In genomic region chr4:48375651-48376291, GRCh38 we compare ENCODE assay signal across 8 cellular contexts. TPM values are rescaled to one million over a fixed set of nuclear protein-coding genes. Genes with fewer than 3 reads are reported as not detected.
DNase-seq lines count a peak whose midpoint lies in the region; ATAC-seq and TF ChIP-seq lines count a peak whose summit lies in the region.

No MANE protein-coding gene starts in this region.

- peak; percentile 87 for ATAC-seq in SK-N-SH treated with all-trans-retinoic acid at 6 μM for 48 hours
- no peak for ATAC-seq in GM21786 (IDR thresholded peaks at IDR 0.05; ENCODE audit: unreplicated experiment)
- ATAC-seq in GM18505 (IDR thresholded peaks at IDR 0.05; ENCODE audit: unreplicated experiment) = no peak

- no peaks in the 10 kb centered on the region for H3K27me3 Mint-ChIP-seq in immature natural killer cell (ENCODE audit: low read depth in 3 of 3)

- DNase-seq in HS-5 (ENCODE audit: low read depth) = peak; percentile 72
- no peak for DNase-seq in immature natural killer cell
- DNase-seq in posterior cingulate gyrus = no peak
- no peak for DNase-seq in NCI-H524 (lab: John Stamatoyannopoulos, UW)

- H3K4me3 Mint-ChIP-seq in immature natural killer cell = no peak overlapping the region

- TF ChIP-seq POLR2A in GM18505 (IDR thresholded peaks at IDR 0.05; ENCODE audit: borderline replicate concordance, extremely low read depth, insufficient read depth, insufficient read length) = no peak

- H3K27ac ChIP-seq in 22Rv1 = peak overlapping the region; percentile 90

- H3K36me3 Mint-ChIP-seq in immature natural killer cell = no peaks in the 10 kb centered on the region

- intact Hi-C loops in posterior cingulate gyrus (cut with DNase I) = no loop called here

- H3K4me1 Mint-ChIP-seq in immature natural killer cell = peaks cover 34 to 63% of the 10 kb centered on the region in 2 donors

- TF ChIP-seq CTCF in 22Rv1 (IDR thresholded peaks at IDR 0.05) = no peak

- H3K27ac Mint-ChIP-seq in immature natural killer cell = peak overlapping the region in 4 of 6 donors; percentile 18 to 54 (median 29)

- no peaks in the 10 kb centered on the region for H3K9me3 Mint-ChIP-seq in immature natural killer cell

TF ChIP-seq in SK-N-SH treated with all-trans-retinoic acid at 6 μM for 48 hours, 23 proteins besides CTCF, POLR2A, EP300 and RAD21:
- TF ChIP-seq CSRNP3 (CRISPR knock-in tag; IDR thresholded peaks at IDR 0.05) (no peak), PPARA (CRISPR knock-in tag; IDR thresholded peaks at IDR 0.05; ENCODE audit: borderline replicate concordance) (no peak), POU6F1 (CRISPR knock-in tag; IDR thresholded peaks at IDR 0.05; ENCODE audit: borderline replicate concordance, low read depth) (no peak), OSR1 (CRISPR knock-in tag; IDR thresholded peaks at IDR 0.05) (no peak), ZNF8 (CRISPR knock-in tag; IDR thresholded peaks at IDR 0.05) (no peak), ISL1 (CRISPR knock-in tag; IDR thresholded peaks at IDR 0.05) (no peak), PATZ1 (CRISPR knock-in tag; IDR thresholded peaks at IDR 0.05; ENCODE audit: borderline replicate concordance) (no peak), TCF4 (CRISPR knock-in tag; IDR thresholded peaks at IDR 0.05; ENCODE audit: borderline replicate concordance) (no peak), CREB5 (CRISPR knock-in tag; IDR thresholded peaks at IDR 0.05; ENCODE audit: low read depth) (no peak), ZC3H10 (CRISPR knock-in tag; IDR thresholded peaks at IDR 0.05) (no peak), ESRRG (CRISPR knock-in tag; IDR thresholded peaks at IDR 0.05) (no peak), ZNF565 (CRISPR knock-in tag; conservative IDR thresholded peaks at IDR 0.05; ENCODE audit: low read depth) (no peak), BACH2 (CRISPR knock-in tag; IDR thresholded peaks at IDR 0.05; ENCODE audit: borderline replicate concordance) (no peak), ZNF70 (CRISPR knock-in tag; IDR thresholded peaks at IDR 0.05) (no peak), ZFP30 (CRISPR knock-in tag; IDR thresholded peaks at IDR 0.05) (no peak)
- TF ChIP-seq, protein P1, sequence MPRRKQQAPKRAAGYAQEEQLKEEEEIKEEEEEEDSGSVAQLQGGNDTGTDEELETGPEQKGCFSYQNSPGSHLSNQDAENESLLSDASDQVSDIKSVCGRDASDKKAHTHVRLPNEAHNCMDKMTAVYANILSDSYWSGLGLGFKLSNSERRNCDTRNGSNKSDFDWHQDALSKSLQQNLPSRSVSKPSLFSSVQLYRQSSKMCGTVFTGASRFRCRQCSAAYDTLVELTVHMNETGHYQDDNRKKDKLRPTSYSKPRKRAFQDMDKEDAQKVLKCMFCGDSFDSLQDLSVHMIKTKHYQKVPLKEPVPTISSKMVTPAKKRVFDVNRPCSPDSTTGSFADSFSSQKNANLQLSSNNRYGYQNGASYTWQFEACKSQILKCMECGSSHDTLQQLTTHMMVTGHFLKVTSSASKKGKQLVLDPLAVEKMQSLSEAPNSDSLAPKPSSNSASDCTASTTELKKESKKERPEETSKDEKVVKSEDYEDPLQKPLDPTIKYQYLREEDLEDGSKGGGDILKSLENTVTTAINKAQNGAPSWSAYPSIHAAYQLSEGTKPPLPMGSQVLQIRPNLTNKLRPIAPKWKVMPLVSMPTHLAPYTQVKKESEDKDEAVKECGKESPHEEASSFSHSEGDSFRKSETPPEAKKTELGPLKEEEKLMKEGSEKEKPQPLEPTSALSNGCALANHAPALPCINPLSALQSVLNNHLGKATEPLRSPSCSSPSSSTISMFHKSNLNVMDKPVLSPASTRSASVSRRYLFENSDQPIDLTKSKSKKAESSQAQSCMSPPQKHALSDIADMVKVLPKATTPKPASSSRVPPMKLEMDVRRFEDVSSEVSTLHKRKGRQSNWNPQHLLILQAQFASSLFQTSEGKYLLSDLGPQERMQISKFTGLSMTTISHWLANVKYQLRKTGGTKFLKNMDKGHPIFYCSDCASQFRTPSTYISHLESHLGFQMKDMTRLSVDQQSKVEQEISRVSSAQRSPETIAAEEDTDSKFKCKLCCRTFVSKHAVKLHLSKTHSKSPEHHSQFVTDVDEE (CRISPR knock-in tag; IDR thresholded peaks at IDR 0.05) = no peak

RNA-seq across cellular contexts. Expression of gene SLAIN2, which starts 34.4 kb away (rescaled TPM):
- 10 to 100 TPM; 15.0 to 36.5 (median 28.4) TPM for polyA plus RNA-seq in immature natural killer cell
